ENCODE assay signal across 1 cellular context in the genomic region with DNA sequence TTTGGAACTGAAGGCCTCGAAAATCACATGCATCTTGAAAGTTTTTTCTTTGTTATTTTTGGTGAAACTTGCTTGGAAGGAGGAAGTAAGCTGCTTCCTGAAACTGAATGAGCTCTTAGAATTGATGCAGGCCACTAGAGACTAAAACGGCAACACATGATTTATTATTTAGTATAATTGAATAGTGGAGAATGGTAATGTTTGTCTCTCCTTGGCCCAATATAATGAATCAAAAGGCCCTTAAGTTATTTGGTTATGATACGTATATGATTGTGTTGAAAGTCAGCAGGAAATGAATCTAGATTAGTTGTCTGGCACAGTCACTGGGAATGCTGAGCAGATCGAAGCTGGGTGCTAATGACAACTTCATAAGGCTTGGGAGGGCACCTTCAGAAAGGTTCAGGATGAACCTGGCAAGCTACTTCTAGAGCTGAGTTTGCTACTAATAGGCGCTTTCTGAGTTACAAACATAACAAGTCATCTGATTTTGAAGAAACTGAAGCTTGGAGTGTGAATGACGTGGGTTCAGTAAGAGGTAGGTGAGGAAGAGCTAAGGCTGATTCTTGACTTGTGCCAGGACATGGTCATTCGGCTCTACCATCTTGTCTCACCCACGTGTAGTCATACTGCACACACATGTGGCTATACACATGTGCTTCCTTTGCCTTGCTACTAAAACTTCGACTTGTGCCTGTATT.
TF ChIP-seq lines count a peak whose summit lies in the region.

No MANE protein-coding gene starts in this region.

TF ChIP-seq in GM23338, 12 proteins besides CTCF, POLR2A, EP300 and RAD21 (continued from another document):
- no peak for TF ChIP-seq REST (IDR thresholded peaks at IDR 0.05; ENCODE audit: unreplicated experiment)
- TF ChIP-seq JUNB (IDR thresholded peaks at IDR 0.05; ENCODE audit: unreplicated experiment) = no peak
- TF ChIP-seq CREB1 (CRISPR knock-in tag; IDR thresholded peaks at IDR 0.05; ENCODE audit: low read depth) = no peak
- TF ChIP-seq, protein P1, sequence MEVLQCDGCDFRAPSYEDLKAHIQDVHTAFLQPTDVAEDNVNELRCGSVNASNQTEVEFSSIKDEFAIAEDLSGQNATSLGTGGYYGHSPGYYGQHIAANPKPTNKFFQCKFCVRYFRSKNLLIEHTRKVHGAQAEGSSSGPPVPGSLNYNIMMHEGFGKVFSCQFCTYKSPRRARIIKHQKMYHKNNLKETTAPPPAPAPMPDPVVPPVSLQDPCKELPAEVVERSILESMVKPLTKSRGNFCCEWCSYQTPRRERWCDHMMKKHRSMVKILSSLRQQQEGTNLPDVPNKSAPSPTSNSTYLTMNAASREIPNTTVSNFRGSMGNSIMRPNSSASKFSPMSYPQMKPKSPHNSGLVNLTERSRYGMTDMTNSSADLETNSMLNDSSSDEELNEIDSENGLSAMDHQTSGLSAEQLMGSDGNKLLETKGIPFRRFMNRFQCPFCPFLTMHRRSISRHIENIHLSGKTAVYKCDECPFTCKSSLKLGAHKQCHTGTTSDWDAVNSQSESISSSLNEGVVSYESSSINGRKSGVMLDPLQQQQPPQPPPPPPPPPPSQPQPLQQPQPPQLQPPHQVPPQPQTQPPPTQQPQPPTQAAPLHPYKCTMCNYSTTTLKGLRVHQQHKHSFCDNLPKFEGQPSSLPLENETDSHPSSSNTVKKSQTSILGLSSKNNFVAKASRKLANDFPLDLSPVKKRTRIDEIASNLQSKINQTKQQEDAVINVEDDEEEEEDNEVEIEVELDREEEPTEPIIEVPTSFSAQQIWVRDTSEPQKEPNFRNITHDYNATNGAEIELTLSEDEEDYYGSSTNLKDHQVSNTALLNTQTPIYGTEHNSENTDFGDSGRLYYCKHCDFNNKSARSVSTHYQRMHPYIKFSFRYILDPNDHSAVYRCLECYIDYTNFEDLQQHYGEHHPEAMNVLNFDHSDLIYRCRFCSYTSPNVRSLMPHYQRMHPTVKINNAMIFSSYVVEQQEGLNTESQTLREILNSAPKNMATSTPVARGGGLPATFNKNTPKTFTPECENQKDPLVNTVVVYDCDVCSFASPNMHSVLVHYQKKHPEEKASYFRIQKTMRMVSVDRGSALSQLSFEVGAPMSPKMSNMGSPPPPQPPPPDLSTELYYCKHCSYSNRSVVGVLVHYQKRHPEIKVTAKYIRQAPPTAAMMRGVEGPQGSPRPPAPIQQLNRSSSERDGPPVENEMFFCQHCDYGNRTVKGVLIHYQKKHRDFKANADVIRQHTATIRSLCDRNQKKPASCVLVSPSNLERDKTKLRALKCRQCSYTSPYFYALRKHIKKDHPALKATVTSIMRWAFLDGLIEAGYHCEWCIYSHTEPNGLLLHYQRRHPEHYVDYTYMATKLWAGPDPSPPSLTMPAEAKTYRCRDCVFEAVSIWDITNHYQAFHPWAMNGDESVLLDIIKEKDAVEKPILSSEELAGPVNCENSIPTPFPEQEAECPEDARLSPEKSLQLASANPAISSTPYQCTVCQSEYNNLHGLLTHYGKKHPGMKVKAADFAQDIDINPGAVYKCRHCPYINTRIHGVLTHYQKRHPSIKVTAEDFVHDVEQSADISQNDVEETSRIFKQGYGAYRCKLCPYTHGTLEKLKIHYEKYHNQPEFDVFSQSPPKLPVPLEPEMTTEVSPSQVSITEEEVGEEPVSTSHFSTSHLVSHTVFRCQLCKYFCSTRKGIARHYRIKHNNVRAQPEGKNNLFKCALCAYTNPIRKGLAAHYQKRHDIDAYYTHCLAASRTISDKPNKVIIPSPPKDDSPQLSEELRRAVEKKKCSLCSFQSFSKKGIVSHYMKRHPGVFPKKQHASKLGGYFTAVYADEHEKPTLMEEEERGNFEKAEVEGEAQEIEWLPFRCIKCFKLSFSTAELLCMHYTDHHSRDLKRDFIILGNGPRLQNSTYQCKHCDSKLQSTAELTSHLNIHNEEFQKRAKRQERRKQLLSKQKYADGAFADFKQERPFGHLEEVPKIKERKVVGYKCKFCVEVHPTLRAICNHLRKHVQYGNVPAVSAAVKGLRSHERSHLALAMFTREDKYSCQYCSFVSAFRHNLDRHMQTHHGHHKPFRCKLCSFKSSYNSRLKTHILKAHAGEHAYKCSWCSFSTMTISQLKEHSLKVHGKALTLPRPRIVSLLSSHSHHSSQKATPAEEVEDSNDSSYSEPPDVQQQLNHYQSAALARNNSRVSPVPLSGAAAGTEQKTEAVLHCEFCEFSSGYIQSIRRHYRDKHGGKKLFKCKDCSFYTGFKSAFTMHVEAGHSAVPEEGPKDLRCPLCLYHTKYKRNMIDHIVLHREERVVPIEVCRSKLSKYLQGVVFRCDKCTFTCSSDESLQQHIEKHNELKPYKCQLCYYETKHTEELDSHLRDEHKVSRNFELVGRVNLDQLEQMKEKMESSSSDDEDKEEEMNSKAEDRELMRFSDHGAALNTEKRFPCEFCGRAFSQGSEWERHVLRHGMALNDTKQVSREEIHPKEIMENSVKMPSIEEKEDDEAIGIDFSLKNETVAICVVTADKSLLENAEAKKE (CRISPR knock-in tag; IDR thresholded peaks at IDR 0.05) = no peak
- no peak for TF ChIP-seq ZNF331 (CRISPR knock-in tag; IDR thresholded peaks at IDR 0.05; ENCODE audit: low read depth)
- TF ChIP-seq ETS1 (IDR thresholded peaks at IDR 0.05) = no peak
- TF ChIP-seq STAT1 (IDR thresholded peaks at IDR 0.05; ENCODE audit: unreplicated experiment) = no peak
